ENCODE assay signal across 32 cellular contexts in the genomic region with DNA sequence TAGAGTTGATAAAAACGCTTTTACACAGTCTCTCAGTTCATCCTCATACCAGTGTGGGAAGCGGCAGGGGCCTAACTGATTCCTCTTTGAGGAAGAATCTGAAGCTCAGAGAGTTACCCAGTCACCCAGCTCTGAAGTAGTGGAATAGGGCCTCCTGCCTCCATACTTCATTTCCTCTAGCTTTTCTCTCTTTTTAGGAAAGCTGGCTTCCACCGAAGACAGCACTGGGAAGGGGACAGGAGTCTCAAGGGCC. TPM values are rescaled to one million over a fixed set of nuclear protein-coding genes. Genes with fewer than 3 reads are reported as not detected.
A peak's percentile ranks its signal among the peaks of the same experiment; 100 is the strongest.
DNase-seq lines count a peak whose midpoint lies in the region; ATAC-seq and TF ChIP-seq lines count a peak whose summit lies in the region.
"Had no signal": no experiment of that assay in that cellular context is flagged by ENCODE, and none has a peak within 500 bp of the region (broad histone marks: within the 10 kb centered on the region; RNA-seq: fewer than 3 reads in every experiment).

No MANE protein-coding gene starts in this region.

- peaks cover 82% of the 10 kb centered on the region for H3K27me3 Mint-ChIP-seq in activated naive CD4-positive, alpha-beta T cell treated with anti-CD3 and anti-CD28 coated beads for 36 hours (ENCODE audit: low read depth)
- H3K27me3 Mint-ChIP-seq in activated T-helper 17 cell treated with anti-CD3 and anti-CD28 coated beads, Interleukin-2, amount 50 U/mL, for 72 hours, result peaks cover 71% of the 10 kb centered on the region
- H3K27me3 Mint-ChIP-seq in naive B cell, result peaks cover 79 to 88% (median 79%) of the 10 kb centered on the region in 3 donors
- H3K27me3 Mint-ChIP-seq in stimulated activated memory B cell treated with anti-CD40 and anti-IgM and Interleukin-4, amounts not matched to agents 10 μg/mL and 1 μg/mL and 100 μg/mL, for 72 hours, result peaks cover 90% of the 10 kb centered on the region
- H3K27me3 Mint-ChIP-seq in Caco-2 (ENCODE audit: insufficient read depth, unreplicated experiment), result no peaks in the 10 kb centered on the region

- peaks cover 4% of the 10 kb centered on the region; the same call in 1 of the 2 replicates for H3K4me1 ChIP-seq in Caco-2
- H3K4me1 ChIP-seq: BE2C, foreskin keratinocyte had no signal

- H3K36me3 ChIP-seq in Caco-2 (ENCODE audit: control insufficient read depth, insufficient read depth, low read length), result no peaks in the 10 kb centered on the region
- H3K36me3 ChIP-seq: BE2C, breast epithelium, heart left ventricle, SJCRH30 had no signal

- H3K36me3 Mint-ChIP-seq in activated naive CD4-positive, alpha-beta T cell treated with anti-CD3 and anti-CD28 coated beads for 36 hours (ENCODE audit: low read depth), result no peaks in the 10 kb centered on the region
- peaks cover 6% of the 10 kb centered on the region for H3K36me3 Mint-ChIP-seq in activated T-helper 17 cell treated with anti-CD3 and anti-CD28 coated beads, Interleukin-2, amount 50 U/mL, for 72 hours (ENCODE audit: low read depth)
- H3K36me3 Mint-ChIP-seq in naive B cell (no peaks in the 10 kb centered on the region), Caco-2 (ENCODE audit: insufficient read depth, unreplicated experiment) (peaks cover 11% of the 10 kb centered on the region)
- H3K36me3 Mint-ChIP-seq in stimulated activated memory B cell treated with anti-CD40 and anti-IgM and Interleukin-4, amounts not matched to agents 10 μg/mL and 1 μg/mL and 100 μg/mL, for 72 hours, result no peaks in the 10 kb centered on the region

- H3K4me3 ChIP-seq in Caco-2 (ENCODE audit: low read depth, low read length), result no peak overlapping the region
- H3K4me3 ChIP-seq: A549, breast epithelium, HAP-1, lung, SJCRH30 had no signal

- peak overlapping the region; percentile 47 for H3K4me3 Mint-ChIP-seq in activated naive CD4-positive, alpha-beta T cell treated with anti-CD3 and anti-CD28 coated beads for 36 hours
- H3K4me3 Mint-ChIP-seq in activated T-helper 17 cell treated with anti-CD3 and anti-CD28 coated beads, Interleukin-2, amount 50 U/mL, for 72 hours, result peak overlapping the region; percentile 38
- peak overlapping the region in 7 of 8 donors; percentile 36 to 82 (median 72) for H3K4me3 Mint-ChIP-seq in naive B cell
- H3K4me3 Mint-ChIP-seq in stimulated activated memory B cell treated with anti-CD40 and anti-IgM and Interleukin-4, amounts not matched to agents 10 μg/mL and 1 μg/mL and 100 μg/mL, for 72 hours, result peak overlapping the region; percentile 48
- H3K4me3 Mint-ChIP-seq in Caco-2 (ENCODE audit: unreplicated experiment), result no peak overlapping the region

- BruUV-seq in Caco-2 (replicated peaks; lab: Mats Ljungman, UMichigan), result no TSS peak

- POLR2A ChIA-PET in Caco-2 (lab: Charles Lee), result no interaction called here

- H3K27ac Mint-ChIP-seq in activated naive CD4-positive, alpha-beta T cell treated with anti-CD3 and anti-CD28 coated beads for 36 hours, result no peak overlapping the region
- H3K27ac Mint-ChIP-seq in activated T-helper 17 cell treated with anti-CD3 and anti-CD28 coated beads, Interleukin-2, amount 50 U/mL, for 72 hours, result no peak overlapping the region
- H3K27ac Mint-ChIP-seq in naive B cell (peak overlapping the region in 1 of 6 donors; percentile 56), Caco-2 (ENCODE audit: unreplicated experiment) (no peak overlapping the region)
- H3K27ac Mint-ChIP-seq in stimulated activated memory B cell treated with anti-CD40 and anti-IgM and Interleukin-4, amounts not matched to agents 10 μg/mL and 1 μg/mL and 100 μg/mL, for 72 hours, result no peak overlapping the region

- intact Hi-C loops in activated naive CD4-positive, alpha-beta T cell treated with anti-CD3 and anti-CD28 coated beads for 36 hours (cut with micrococcal nuclease), result loop anchor here (1.0 to 10.0 kb wide), 3 partner anchors 7 to 981 kb away; no protein-coding TSS in a partner anchor
- intact Hi-C loops in Caco-2 (cut with micrococcal nuclease; ENCODE audit: unreplicated experiment), result no loop called here

- no peak for DNase-seq in activated naive CD4-positive, alpha-beta T cell treated with anti-CD3 and anti-CD28 coated beads for 36 hours
- DNase-seq in activated naive CD4-positive, alpha-beta T cell treated with anti-CD3 and anti-CD28 coated beads, Interleukin-2, amount 50 U/mL, for 16 hours, result no peak
- DNase-seq in naive B cell, result no peak
- no peak for DNase-seq in Caco-2
- no peak for DNase-seq in AML-193 (lab: John Stamatoyannopoulos, UW)
- DNase-seq: activated CD4-positive, alpha-beta T cell treated with anti-CD3 and anti-CD28 coated beads, Interleukin-2, amount 50 U/mL, for 48 hours; activated CD4-positive, CD25-positive, alpha-beta regulatory T cell; activated effector memory CD4-positive, alpha-beta T cell treated with anti-CD3 and anti-CD28 coated beads, Interleukin-2, amount 50 U/mL, for 16 hours; amniotic stem cell; BE2C; COR-L47; DMS79 treated with DMSO at 0.1 percent for 48 hours; effector memory CD4-positive, alpha-beta T cell; foreskin keratinocyte; GF-D8; heart left ventricle; MM.1S; NCI-H2081; NCI-H2227 treated with DMSO at 0.1 percent for 48 hours; NCI-H526 treated with DMSO at 0.1 percent for 48 hours; SJCRH30; trophoblast cell had no signal

- H3K4me1 Mint-ChIP-seq in activated naive CD4-positive, alpha-beta T cell treated with anti-CD3 and anti-CD28 coated beads for 36 hours (ENCODE audit: low read depth), result peaks cover 39% of the 10 kb centered on the region
- H3K4me1 Mint-ChIP-seq in activated T-helper 17 cell treated with anti-CD3 and anti-CD28 coated beads, Interleukin-2, amount 50 U/mL, for 72 hours, result peaks cover 11% of the 10 kb centered on the region
- H3K4me1 Mint-ChIP-seq in naive B cell (peaks cover 32 to 57% (median 47%) of the 10 kb centered on the region in 3 donors), Caco-2 (ENCODE audit: low read depth, unreplicated experiment) (peaks cover 13% of the 10 kb centered on the region)
- H3K4me1 Mint-ChIP-seq in stimulated activated memory B cell treated with anti-CD40 and anti-IgM and Interleukin-4, amounts not matched to agents 10 μg/mL and 1 μg/mL and 100 μg/mL, for 72 hours, result peaks cover 45% of the 10 kb centered on the region

- no peaks in the 10 kb centered on the region for H3K27me3 ChIP-seq in Caco-2 (replicated peaks; ENCODE audit: control insufficient read depth, insufficient read depth, low read length)
- H3K27me3 ChIP-seq: SJCRH30 had no signal

- TF ChIP-seq CTCF in Caco-2 (IDR thresholded peaks at IDR 0.05; ENCODE audit: insufficient read depth in 1 of 2, low read depth in 1 of 2, low read length in 1 of 2, severe bottlenecking in 1 of 2, unreplicated experiment in 1 of 2), result no peak

- CTCF ChIA-PET in activated naive CD4-positive, alpha-beta T cell treated with anti-CD3 and anti-CD28 coated beads for 36 hours (lab: Charles Lee), result interaction anchor here (0.7 to 0.8 kb wide), 3 partner anchors 10 to 92 kb away, joined by 3 read pairs; no protein-coding TSS in a partner anchor
- CTCF ChIA-PET in Caco-2 (lab: Charles Lee), result no interaction called here

- ATAC-seq in activated T-helper 17 cell treated with anti-CD3 and anti-CD28 coated beads, Interleukin-2, amount 50 U/mL, for 72 hours (replicated peaks), result no peak
- no peak for ATAC-seq in naive B cell (ENCODE audit: low read depth in 2 of 2)
- ATAC-seq in stimulated activated memory B cell treated with anti-CD40 and anti-IgM and Interleukin-4, amounts not matched to agents 10 μg/mL and 1 μg/mL and 100 μg/mL, for 72 hours, result no peak
- ATAC-seq in GM18498 (IDR thresholded peaks at IDR 0.05; ENCODE audit: unreplicated experiment), result no peak
- ATAC-seq: A549, esophagus mucosa, foreskin keratinocyte, heart left ventricle had no signal

- no peaks in the 10 kb centered on the region for H3K9me3 Mint-ChIP-seq in activated naive CD4-positive, alpha-beta T cell treated with anti-CD3 and anti-CD28 coated beads for 36 hours
- H3K9me3 Mint-ChIP-seq in activated T-helper 17 cell treated with anti-CD3 and anti-CD28 coated beads, Interleukin-2, amount 50 U/mL, for 72 hours, result no peaks in the 10 kb centered on the region
- H3K9me3 Mint-ChIP-seq in naive B cell (peaks cover 0 to 11% (median 1%) of the 10 kb centered on the region in 7 donors), Caco-2 (ENCODE audit: unreplicated experiment) (no peaks in the 10 kb centered on the region)
- no peaks in the 10 kb centered on the region for H3K9me3 Mint-ChIP-seq in stimulated activated memory B cell treated with anti-CD40 and anti-IgM and Interleukin-4, amounts not matched to agents 10 μg/mL and 1 μg/mL and 100 μg/mL, for 72 hours

- no peaks in the 10 kb centered on the region for H3K9me3 ChIP-seq in Caco-2
- H3K9me3 ChIP-seq: A549, BE2C, breast epithelium, HAP-1, heart left ventricle, SJCRH30 had no signal

RNA-seq across cellular contexts. Expression of gene MCIDAS, which starts 3.2 kb away (rescaled TPM):
- under 1 TPM in 1 of 2 experiments, not detected in 1; 0.17 TPM for total RNA-seq in activated naive CD4-positive, alpha-beta T cell treated with anti-CD3 and anti-CD28 coated beads for 36 hours
- under 1 TPM in 1 of 2 donors, not detected in 1; 0.16 TPM for total RNA-seq in activated T-helper 17 cell treated with anti-CD3 and anti-CD28 coated beads, Interleukin-2, amount 50 U/mL, for 72 hours
- polyA plus RNA-seq in naive B cell (ENCODE audit: low read depth in 6 of 6), result not detected
- 1.9 and 2.0 TPM in 2 replicates for total RNA-seq in Caco-2 (2022)
- total RNA-seq: foreskin keratinocyte, heart left ventricle, osteocyte, skeletal muscle tissue had no signal
- polyA plus RNA-seq: heart left ventricle had no signal

RNA-seq across cellular contexts. Expression of gene CCNO, which starts 9.5 kb away (rescaled TPM):
- not detected for total RNA-seq in activated naive CD4-positive, alpha-beta T cell treated with anti-CD3 and anti-CD28 coated beads for 36 hours
- total RNA-seq in activated T-helper 17 cell treated with anti-CD3 and anti-CD28 coated beads, Interleukin-2, amount 50 U/mL, for 72 hours, result not detected
- not detected for polyA plus RNA-seq in naive B cell (ENCODE audit: low read depth in 6 of 6)
- 3.1 and 3.9 TPM in 2 replicates for total RNA-seq in Caco-2 (2022)
- total RNA-seq: osteocyte, skeletal muscle tissue had no signal

RNA-seq across cellular contexts. Expression of gene CDC20B, which starts 50.9 kb away (rescaled TPM):
- not detected for total RNA-seq in activated naive CD4-positive, alpha-beta T cell treated with anti-CD3 and anti-CD28 coated beads for 36 hours
- not detected for total RNA-seq in activated T-helper 17 cell treated with anti-CD3 and anti-CD28 coated beads, Interleukin-2, amount 50 U/mL, for 72 hours
- polyA plus RNA-seq in naive B cell (ENCODE audit: low read depth in 6 of 6), result not detected
- total RNA-seq in Caco-2 (2022), result not detected in 2 replicates
- total RNA-seq: breast epithelium, esophagus mucosa, foreskin keratinocyte, heart left ventricle, osteocyte, skeletal muscle tissue had no signal
- polyA plus RNA-seq: foreskin keratinocyte, heart left ventricle had no signal
